8 cellular contexts compared by ENCODE assay signal in genomic region chr6:138588805-138589434, GRCh38.
A peak's percentile ranks its signal among the peaks of the same experiment; 100 is the strongest.
DNase-seq lines count a peak whose midpoint lies in the region; ATAC-seq, FAIRE-seq and TF ChIP-seq lines count a peak whose summit lies in the region.

No MANE protein-coding gene starts in this region.

- TF ChIP-seq CTCF in GM12865 (IDR thresholded peaks at IDR 0.05; ENCODE audit: insufficient read depth, low read depth, low read length, missing control alignments) (peak; percentile 91), LNCAP (IDR thresholded peaks at IDR 0.05) (peak; percentile 93), pancreas (IDR thresholded peaks at IDR 0.05) (peak; percentile 62 to 83 (median 82))

- FAIRE-seq in pancreas (lab: Jason Lieb, UNC), result no peak

- no peaks in the 10 kb centered on the region for H3K36me3 ChIP-seq in pancreas

- no peaks in the 10 kb centered on the region for H3K27me3 ChIP-seq in pancreas

- WGBS in pancreas, 2 donors, result 36 to 42% methylated on average over 13 of the region's 13 CpGs

- no peak overlapping the region for H3K4me3 ChIP-seq in GM12865 (ENCODE audit: low read depth, low read length)
- no peak overlapping the region for H3K4me3 ChIP-seq in pancreas

- H3K9me3 Mint-ChIP-seq in activated naive CD4-positive, alpha-beta T cell treated with anti-CD3 and anti-CD28 coated beads for 36 hours, result no peaks in the 10 kb centered on the region

- DNase-seq in 8988T, result peak; percentile 39
- peak; percentile 80 for DNase-seq in GM12865 (ENCODE audit: low read depth)
- peak; percentile 37 for DNase-seq in SHP77 treated with DMSO at 0.1 percent for 48 hours (lab: John Stamatoyannopoulos, UW)
- peak; percentile 73 for DNase-seq in activated naive CD4-positive, alpha-beta T cell treated with anti-CD3 and anti-CD28 coated beads for 36 hours
- DNase-seq in globus pallidus (ENCODE audit: low spot score), result peak; percentile 61
- DNase-seq in pancreas, result peak in 4 of 6 donors; percentile 18 to 67 (median 32)

- no peak overlapping the region for H3K27ac ChIP-seq in pancreas

- H3K4me1 ChIP-seq in pancreas, result no peaks in the 10 kb centered on the region

- no peaks in the 10 kb centered on the region for H3K27me3 Mint-ChIP-seq in activated naive CD4-positive, alpha-beta T cell treated with anti-CD3 and anti-CD28 coated beads for 36 hours (ENCODE audit: low read depth)

- no peaks in the 10 kb centered on the region for H3K36me3 Mint-ChIP-seq in activated naive CD4-positive, alpha-beta T cell treated with anti-CD3 and anti-CD28 coated beads for 36 hours (ENCODE audit: low read depth)

- peak; percentile 67 to 86 (median 78) for ATAC-seq in pancreas
- no peak for ATAC-seq in GM18868 (IDR thresholded peaks at IDR 0.05; ENCODE audit: unreplicated experiment)

- no peak overlapping the region for H3K4me3 Mint-ChIP-seq in activated naive CD4-positive, alpha-beta T cell treated with anti-CD3 and anti-CD28 coated beads for 36 hours

- CTCF ChIA-PET in activated naive CD4-positive, alpha-beta T cell treated with anti-CD3 and anti-CD28 coated beads for 36 hours (lab: Charles Lee), result interaction anchor here (0.7 to 9.4 kb wide), 13 partner anchors 10 to 776 kb away, joined by 3 to 196 read pairs (median 4); partner anchors contain the start of gene CCDC28A

- no peak overlapping the region for H3K27ac Mint-ChIP-seq in activated naive CD4-positive, alpha-beta T cell treated with anti-CD3 and anti-CD28 coated beads for 36 hours

- H3K9me3 ChIP-seq in pancreas, result no peaks in the 10 kb centered on the region

- peaks cover 29% of the 10 kb centered on the region for H3K4me1 Mint-ChIP-seq in activated naive CD4-positive, alpha-beta T cell treated with anti-CD3 and anti-CD28 coated beads for 36 hours (ENCODE audit: low read depth)

- intact Hi-C loops in activated naive CD4-positive, alpha-beta T cell treated with anti-CD3 and anti-CD28 coated beads for 36 hours (cut with micrococcal nuclease), result loop anchor here (1.0 to 2.0 kb wide), 3 partner anchors 103 to 400 kb away; partner anchors contain the start of gene REPS1
- intact Hi-C loops in pancreas (cut with DNase I), result no loop called here
